9 cellular contexts compared by ENCODE assay signal in genomic region chr17:81365148-81365600, GRCh38. TPM values are rescaled to one million over a fixed set of nuclear protein-coding genes. Genes with fewer than 3 reads are reported as not detected.
A peak's percentile ranks its signal among the peaks of the same experiment; 100 is the strongest.
DNase-seq lines count a peak whose midpoint lies in the region; ATAC-seq, FAIRE-seq and TF ChIP-seq lines count a peak whose summit lies in the region.
"Had no signal": no experiment of that assay in that cellular context is flagged by ENCODE, and none has a peak within 500 bp of the region (broad histone marks: within the 10 kb centered on the region; RNA-seq: fewer than 3 reads in every experiment).

No MANE protein-coding gene starts in this region.

- FAIRE-seq in GM12892 (lab: Jason Lieb, UNC): no peak

- peaks cover 22 to 28% of the 10 kb centered on the region in 2 donors for H3K4me1 ChIP-seq in duodenal mucosa (ENCODE audit: control insufficient read depth in 1 of 2, insufficient read depth in 2 of 2, low read length in 2 of 2)

- no peaks in the 10 kb centered on the region for H3K9me3 ChIP-seq in duodenal mucosa (ENCODE audit: control insufficient read depth in 1 of 2, low read length in 2 of 2)
- H3K9me3 ChIP-seq: neutrophil had no signal

- H3K27ac ChIP-seq in duodenal mucosa (ENCODE audit: low read depth, low read length): peak overlapping the region; percentile 65
- H3K27ac ChIP-seq: neutrophil had no signal

- peak overlapping the region; percentile 57 to 60 for H3K9ac ChIP-seq in duodenal mucosa (ENCODE audit: low read depth in 1 of 2, low read length in 2 of 2)

- H3K36me3 ChIP-seq in duodenal mucosa (ENCODE audit: control insufficient read depth in 1 of 2, insufficient read depth in 2 of 2, low read length in 2 of 2): no peaks in the 10 kb centered on the region
- H3K36me3 ChIP-seq: neutrophil had no signal

- peak overlapping the region; percentile 41 to 59 for H3K4me3 ChIP-seq in duodenal mucosa (ENCODE audit: low read depth in 1 of 2, low read length in 2 of 2)

- no peak for ATAC-seq in HG03432 (IDR thresholded peaks at IDR 0.05; ENCODE audit: unreplicated experiment)

- peaks cover 0 to 10% of the 10 kb centered on the region in 2 donors for H3K27me3 ChIP-seq in duodenal mucosa (ENCODE audit: control insufficient read depth in 1 of 2, insufficient read depth in 2 of 2, low read length in 2 of 2)

- DNase-seq in DMS53 (lab: John Stamatoyannopoulos, UW) (peak; percentile 89), NCI-H774 (lab: John Stamatoyannopoulos, UW) (peak; percentile 25), mucosa of gallbladder (ENCODE audit: low spot score) (peak; percentile 76), midbrain (lab: John Stamatoyannopoulos, UW) (no peak), occipital lobe (lab: John Stamatoyannopoulos, UW) (no peak), GM12892 (ENCODE audit: insufficient read length) (no peak)

- no peak for TF ChIP-seq POLR2A in GM12892 (IDR thresholded peaks at IDR 0.05; ENCODE audit: low read depth, low read length)

RNA-seq across cellular contexts. Expression of gene BAHCC1, which starts 30.1 kb away (rescaled TPM):
- total RNA-seq in mucosa of gallbladder: 77.4 TPM
- total RNA-seq in occipital lobe: 7.6 TPM
- polyA plus RNA-seq in GM12892 (2012; ENCODE audit: missing spikeins): not detected

Comparison
In these comparisons a context has a peak if more than half of its experiments do, and no peak if none do; other contexts are left out.
1. DNase-seq: peak in DMS53 (single experiment), NCI-H774 (single experiment) and mucosa of gallbladder (single experiment); none in midbrain (single experiment), occipital lobe (single experiment) and GM12892 (single experiment).